Comparison of ENCODE assay signal across 8 cellular contexts in genomic region chr6:3751730-3752537, GRCh38. TPM values are rescaled to one million over a fixed set of nuclear protein-coding genes. Genes with fewer than 3 reads are reported as not detected.
A peak's percentile ranks its signal among the peaks of the same experiment; 100 is the strongest.
DNase-seq lines count a peak whose midpoint lies in the region; ATAC-seq and TF ChIP-seq lines count a peak whose summit lies in the region.

No MANE protein-coding gene starts in this region.

- no TSS peak for BruUV-seq in PC-3 (replicated peaks; lab: Mats Ljungman, UMichigan)

- H3K9me2 ChIP-seq in PC-3 (replicated peaks; ENCODE audit: low read length), result no peaks in the 10 kb centered on the region

- peaks cover 47% of the 10 kb centered on the region for H3K79me2 ChIP-seq in PC-3 (ENCODE audit: low read length)

- no peaks in the 10 kb centered on the region for H3K9me3 Mint-ChIP-seq in natural killer cell treated with Interleukin-12 subunit alpha and Interleukin-12 subunit beta and Interleukin-15 and Interleukin-18, amount 100 ng/mL, for 72 hours
- no peaks in the 10 kb centered on the region for H3K9me3 Mint-ChIP-seq in stimulated activated naive CD8-positive, alpha-beta T cell treated with anti-CD3 and anti-CD28 coated beads, Interleukin-15, amount 100 ng/mL, for 72 hours

- peaks cover 0 to 3% of the 10 kb centered on the region in 2 donors for H3K4me1 Mint-ChIP-seq in natural killer cell treated with Interleukin-12 subunit alpha and Interleukin-12 subunit beta and Interleukin-15 and Interleukin-18, amount 100 ng/mL, for 72 hours (ENCODE audit: low read depth in 2 of 2)
- no peaks in the 10 kb centered on the region for H3K4me1 Mint-ChIP-seq in stimulated activated naive CD8-positive, alpha-beta T cell treated with anti-CD3 and anti-CD28 coated beads, Interleukin-15, amount 100 ng/mL, for 72 hours

- H3K36me3 ChIP-seq in PC-3 (ENCODE audit: low read depth, low read length), result no peaks in the 10 kb centered on the region

- no peaks in the 10 kb centered on the region for H3F3A ChIP-seq in PC-3 (ENCODE audit: low read length, unreplicated experiment)

- DNase-seq in AG08396 (ENCODE audit: low spot score), result peak; percentile 95
- DNase-seq in PC-3, result peak; percentile 88
- DNase-seq in activated effector memory CD4-positive, alpha-beta T cell treated with anti-CD3 and anti-CD28 coated beads, Interleukin-2, amount 50 U/mL, for 16 hours, result peak; percentile 88
- DNase-seq in fibroblast of pulmonary artery (ENCODE audit: low read depth), result peak; percentile 93
- peak; percentile 83 for DNase-seq in natural killer cell treated with Interleukin-12 subunit alpha and Interleukin-12 subunit beta and Interleukin-15 and Interleukin-18, amount 100 ng/mL, for 72 hours (ENCODE audit: low spot score)
- peak; percentile 71 to 73 for DNase-seq in stimulated activated naive CD8-positive, alpha-beta T cell treated with anti-CD3 and anti-CD28 coated beads, Interleukin-15, amount 100 ng/mL, for 72 hours

- H3K9me3 ChIP-seq in PC-3 (ENCODE audit: low read length), result no peaks in the 10 kb centered on the region

- H3K4me3 ChIP-seq in PC-3 (ENCODE audit: low read length) (peak overlapping the region; percentile 80), fibroblast of pulmonary artery (replicated peaks; ENCODE audit: low read depth, low read length) (peak overlapping the region; percentile 67)

- H4K20me1 ChIP-seq in PC-3 (ENCODE audit: low read length), result peaks cover 5% of the 10 kb centered on the region

- H2AFZ ChIP-seq in PC-3 (ENCODE audit: low read length), result peak overlapping the region; percentile 92

- TF ChIP-seq CTCF in PC-3 (conservative IDR thresholded peaks at IDR 0.05; ENCODE audit: low read depth, low read length), result peak; percentile 28; the same call in 1 of the 2 replicates
- peak; percentile 14 for TF ChIP-seq CTCF in fibroblast of pulmonary artery (IDR thresholded peaks at IDR 0.05; ENCODE audit: low read length, missing control alignments)

- peaks cover 25 to 28% of the 10 kb centered on the region in 2 donors for H3K27me3 Mint-ChIP-seq in natural killer cell treated with Interleukin-12 subunit alpha and Interleukin-12 subunit beta and Interleukin-15 and Interleukin-18, amount 100 ng/mL, for 72 hours
- H3K27me3 Mint-ChIP-seq in stimulated activated naive CD8-positive, alpha-beta T cell treated with anti-CD3 and anti-CD28 coated beads, Interleukin-15, amount 100 ng/mL, for 72 hours, result peaks cover 57% of the 10 kb centered on the region

- no peaks in the 10 kb centered on the region for H3K27me3 ChIP-seq in PC-3 (ENCODE audit: low read length)

- H3K27ac Mint-ChIP-seq in natural killer cell treated with Interleukin-12 subunit alpha and Interleukin-12 subunit beta and Interleukin-15 and Interleukin-18, amount 100 ng/mL, for 72 hours, result no peak overlapping the region
- H3K27ac Mint-ChIP-seq in stimulated activated naive CD8-positive, alpha-beta T cell treated with anti-CD3 and anti-CD28 coated beads, Interleukin-15, amount 100 ng/mL, for 72 hours, result no peak overlapping the region

- CTCF ChIA-PET in PC-3 (lab: Charles Lee), result interaction anchor here (1.0 kb wide), 1 partner anchor 37 kb away, joined by 3 read pairs; no protein-coding TSS in a partner anchor

- peaks cover 23% of the 10 kb centered on the region for H3K4me1 ChIP-seq in PC-3 (ENCODE audit: insufficient read depth, low read length)

- intact Hi-C loops in PC-3 (cut with micrococcal nuclease), result loop anchor here (5.0 kb wide), 1 partner anchor 55 kb away; no protein-coding TSS in a partner anchor

- H3K9ac ChIP-seq in PC-3 (ENCODE audit: low read length), result peak overlapping the region; percentile 86

- peak overlapping the region; percentile 70; the same call in 1 of the 2 replicates for H3K27ac ChIP-seq in PC-3 (ENCODE audit: low read length)

- POLR2A ChIA-PET in PC-3 (lab: Charles Lee; ENCODE audit: unreplicated experiment), result no interaction called here

- H3K4me3 Mint-ChIP-seq in natural killer cell treated with Interleukin-12 subunit alpha and Interleukin-12 subunit beta and Interleukin-15 and Interleukin-18, amount 100 ng/mL, for 72 hours, result no peak overlapping the region
- H3K4me3 Mint-ChIP-seq in stimulated activated naive CD8-positive, alpha-beta T cell treated with anti-CD3 and anti-CD28 coated beads, Interleukin-15, amount 100 ng/mL, for 72 hours, result peak overlapping the region; percentile 49 to 70

- peak overlapping the region; percentile 97 for H3K4me2 ChIP-seq in PC-3 (ENCODE audit: low read length)

- peak; percentile 64 for ATAC-seq in GM18867 (IDR thresholded peaks at IDR 0.05; ENCODE audit: unreplicated experiment)
- ATAC-seq in HG03097 (IDR thresholded peaks at IDR 0.05; ENCODE audit: low FRiP score, unreplicated experiment), result peak; percentile 70
- ATAC-seq in PC-3, result peak; percentile 54
- peak; percentile 80 to 87 for ATAC-seq in natural killer cell treated with Interleukin-12 subunit alpha and Interleukin-12 subunit beta and Interleukin-15 and Interleukin-18, amount 100 ng/mL, for 72 hours
- peak; percentile 82 for ATAC-seq in stimulated activated naive CD8-positive, alpha-beta T cell treated with anti-CD3 and anti-CD28 coated beads, Interleukin-15, amount 100 ng/mL, for 72 hours

- no peaks in the 10 kb centered on the region for H3K36me3 Mint-ChIP-seq in natural killer cell treated with Interleukin-12 subunit alpha and Interleukin-12 subunit beta and Interleukin-15 and Interleukin-18, amount 100 ng/mL, for 72 hours

RNA-seq across cellular contexts. Expression of gene PXDC1, which starts 0.4 kb away (rescaled TPM):
- 46.2 and 59.8 TPM in 2 replicates for total RNA-seq in PC-3 (2014; rRNA removed)
- 1 to 10 TPM in 1 of 2 donors, under 1 TPM in 1; 0.62 to 2.3 TPM for total RNA-seq in natural killer cell treated with Interleukin-12 subunit alpha and Interleukin-12 subunit beta and Interleukin-15 and Interleukin-18, amount 100 ng/mL, for 72 hours

Comparison
In these comparisons a context has a peak if more than half of its experiments do, and no peak if none do; other contexts are left out.
1. Peak in every context shown above with its lines: DNase-seq, ATAC-seq, H3K4me3 ChIP-seq and H3K27ac ChIP-seq.
2. RNA of gene PXDC1, which starts 0.4 kb away (total RNA-seq): 46.2 to 59.8 TPM in PC-3; 0.62 to 2.3 TPM in natural killer cell treated with Interleukin-12 subunit alpha and Interleukin-12 subunit beta and Interleukin-15 and Interleukin-18, amount 100 ng/mL, for 72 hours; every median in the first group is over 10 times any median in the second.